Comparison of ENCODE assay signal across 8 cellular contexts in the genomic region with DNA sequence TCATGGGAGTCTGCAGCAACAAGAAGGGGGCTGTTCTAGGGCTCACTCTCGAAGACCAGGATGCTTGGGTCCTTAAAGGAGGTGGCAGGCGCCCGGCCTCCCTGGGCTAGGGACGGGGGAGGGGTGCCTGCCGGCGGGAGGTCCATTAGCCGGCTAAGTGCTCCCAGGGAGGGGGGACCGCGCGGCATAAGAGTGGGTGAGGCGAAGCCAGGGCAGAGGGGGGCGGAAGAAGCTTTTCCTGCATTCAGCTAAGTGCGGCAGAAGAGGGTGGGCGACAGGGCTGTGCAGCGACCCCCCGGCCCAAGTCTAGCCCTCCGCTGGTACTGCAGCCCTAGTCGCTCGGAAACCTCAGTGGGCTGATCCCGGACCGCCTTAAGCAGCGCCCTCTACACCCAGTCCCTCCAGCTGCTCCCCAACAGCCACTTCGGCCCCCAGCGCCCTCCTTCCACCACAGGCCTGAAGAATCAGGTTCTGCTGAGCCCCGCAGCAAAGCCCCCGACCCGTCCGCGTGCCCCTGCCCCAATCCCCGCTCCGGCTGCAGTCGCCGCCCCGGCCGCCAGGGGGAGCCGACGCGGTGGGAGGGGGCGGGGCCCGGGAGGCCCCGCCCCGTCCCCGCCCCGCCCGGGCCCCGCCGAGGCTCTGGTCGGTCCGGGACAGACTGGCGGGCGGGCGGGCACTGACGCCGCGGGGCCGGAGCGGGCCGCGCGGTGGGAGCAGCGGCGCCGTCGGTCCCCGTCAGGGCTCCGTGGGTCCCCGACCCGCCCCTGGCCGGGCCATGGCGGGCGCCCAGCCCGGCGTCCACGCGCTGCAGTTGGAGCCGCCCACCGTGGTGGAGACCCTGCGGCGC. TPM values are rescaled to one million over a fixed set of nuclear protein-coding genes. Genes with fewer than 3 reads are reported as not detected.
DNase-seq lines count a peak whose midpoint lies in the region; TF ChIP-seq lines count a peak whose summit lies in the region.

A gene (plus strand): TSS at position 656 of the 847 bp plus-strand sequence. CDS start 120 bp downstream, at position 776.

- peaks cover 7% of the 10 kb centered on the region for H3K27me3 Mint-ChIP-seq in brain

- TF ChIP-seq CTCF in brain (conservative IDR thresholded peaks at IDR 0.05) = peak; percentile 66 to 80

- H3K36me3 ChIP-seq in HUES48 (ENCODE audit: control insufficient read depth, insufficient read depth, low read length) = peaks cover 22% of the 10 kb centered on the region

- DNase-seq in ACHN (peak; percentile 48), iPS-NIHi11 (ENCODE audit: low spot score) (peak; percentile 89), pons (ENCODE audit: low spot score) (no peak)

- peak within 1 kb of the TSS; percentile 94 for H3K27ac ChIP-seq in HUES48 (ENCODE audit: low read depth, low read length)
- H3K27ac ChIP-seq in skin epidermis = peak within 1 kb of the TSS; percentile 11 to 90 (median 80)

- intact Hi-C loops in T-helper 2 cell treated with Interferon-gamma antibody and Interleukin-4, amounts not matched to agents 100 ng/mL and 5 ng/mL, for 36 hours (cut with micrococcal nuclease) = loop anchor here (1.0 kb wide), 2 partner anchors 18 to 44 kb away; no protein-coding TSS in a partner anchor

- peaks cover 42% of the 10 kb centered on the region for H3K4me1 ChIP-seq in HUES48 (ENCODE audit: control insufficient read depth, insufficient read depth, low read length)

- in situ Hi-C loops in ACHN (cut with HindIII; ENCODE audit: low pct_ligation_motif_present, low pct_unique_long_range_greater_than_20kb, low sequenced_read_pairs) = no loop called here

- H3K4me1 Mint-ChIP-seq in brain = peaks cover 42% of the 10 kb centered on the region

- peak; percentile 76 for TF ChIP-seq POLR2A in GM15510 (IDR thresholded peaks at IDR 0.05; ENCODE audit: borderline replicate concordance, extremely low read depth, insufficient read length)

- peak within 1 kb of the TSS; percentile 84 for H3K4me3 ChIP-seq in HUES48 (ENCODE audit: low read depth, low read length)
- peak within 1 kb of the TSS; percentile 55 to 91 (median 70) for H3K4me3 ChIP-seq in skin epidermis

- H3K9ac ChIP-seq in HUES48 (ENCODE audit: low read depth, low read length) = peak within 1 kb of the TSS; percentile 60

- H3K27ac Mint-ChIP-seq in brain = peak within 1 kb of the TSS; percentile 76 to 91 (median 83)

- no peaks in the 10 kb centered on the region for H3K9me3 ChIP-seq in HUES48 (ENCODE audit: control insufficient read depth, insufficient read depth, low read length)

- H3K36me3 Mint-ChIP-seq in brain = no peaks in the 10 kb centered on the region

- peaks cover 0 to 2% (median 0%) of the 10 kb centered on the region in 5 experiments for H3K9me3 Mint-ChIP-seq in brain

- no peaks in the 10 kb centered on the region for H3K27me3 ChIP-seq in HUES48 (ENCODE audit: control insufficient read depth, insufficient read depth, low read length)

- peak within 1 kb of the TSS; percentile 93 to 95 (median 94) for H3K4me3 Mint-ChIP-seq in brain

RNA-seq across cellular contexts. Expression of the gene that starts here (rescaled TPM):
- total RNA-seq in T-helper 2 cell treated with Interferon-gamma antibody and Interleukin-4, amounts not matched to agents 100 ng/mL and 5 ng/mL, for 36 hours = 12.7 TPM in 2 replicates
- polyA plus RNA-seq in brain (ENCODE audit: insufficient read depth, low read depth, low replicate concordance) = 8.6 TPM
